In the genomic region with DNA sequence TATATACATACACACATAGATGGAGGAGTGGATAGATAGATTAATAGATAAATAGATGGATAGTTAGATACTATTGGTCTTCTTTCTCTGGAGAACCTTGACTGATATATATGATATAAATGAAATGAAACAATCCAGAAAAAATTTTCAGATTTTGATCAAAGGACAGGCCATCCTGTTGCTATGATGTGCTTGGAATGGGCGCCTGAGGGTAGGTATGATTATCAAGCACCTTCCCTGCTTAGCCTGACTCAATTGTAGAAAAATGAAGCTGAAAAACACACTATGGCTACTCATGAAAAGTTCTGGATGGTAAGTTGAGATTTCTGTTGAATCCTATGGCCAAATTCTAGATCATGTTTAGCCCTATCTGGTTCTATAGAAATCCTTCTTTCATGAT, we compare ENCODE assay signal across 14 cellular contexts.
DNase-seq lines count a peak whose midpoint lies in the region; ATAC-seq and TF ChIP-seq lines count a peak whose summit lies in the region.
"Had no signal": no experiment of that assay in that cellular context is flagged by ENCODE, and none has a peak within 500 bp of the region (broad histone marks: within the 10 kb centered on the region; RNA-seq: fewer than 3 reads in every experiment).

No MANE protein-coding gene starts in this region.

- no peaks in the 10 kb centered on the region for H3K27me3 ChIP-seq in HCT116 (ENCODE audit: insufficient read depth, low read length)
- H3K27me3 ChIP-seq in RWPE2 (ENCODE audit: insufficient read depth, poor library complexity, severe bottlenecking) = no peaks in the 10 kb centered on the region
- H3K27me3 ChIP-seq: BLaER1 treated with 17β-estradiol and CSF1 and Interleukin-3, amounts not matched to agents 10 nM and 100 nM had no signal

- no peak overlapping the region for H3K4me3 ChIP-seq in HCT116 (replicated peaks in 1 of 2; ENCODE audit: low read depth in 1 of 2, low read length in 2 of 2)
- no peak overlapping the region for H3K4me3 ChIP-seq in RWPE2 (ENCODE audit: severe bottlenecking)
- H3K4me3 ChIP-seq: BLaER1 treated with 17β-estradiol and CSF1 and Interleukin-3, amounts not matched to agents 10 nM and 100 nM; GM23338 had no signal

- peak overlapping the region; percentile 77 for H3K4me2 ChIP-seq in HCT116 (ENCODE audit: low read length)
- H3K4me2 ChIP-seq: GM23338 had no signal

- POLR2A ChIA-PET in HCT116 (lab: Charles Lee) = interaction anchor here (1.0 to 1.4 kb wide), 2 partner anchors 14 to 18 kb away, joined by 3 to 4 read pairs; no protein-coding TSS in a partner anchor

- peaks cover 3 to 6% of the 10 kb centered on the region in 2 experiments; a peak in 1 of 4 replicates for H3K9me3 ChIP-seq in HCT116 (ENCODE audit: control insufficient read depth in 1 of 2, insufficient read depth in 1 of 2, low read depth in 1 of 2, low read length in 2 of 2)
- H3K9me3 ChIP-seq in RWPE2 (ENCODE audit: severe bottlenecking) = no peaks in the 10 kb centered on the region

- H3K27me3 Mint-ChIP-seq in type B pancreatic cell (no peaks in the 10 kb centered on the region), HFFc6 (ENCODE audit: insufficient read depth) (no peaks in the 10 kb centered on the region; the same call in none of the 2 replicates)
- H3K27me3 Mint-ChIP-seq: CD4-positive, CD25-positive, alpha-beta regulatory T cell had no signal

- no peaks in the 10 kb centered on the region for H4K20me1 ChIP-seq in HCT116 (ENCODE audit: insufficient read depth)
- H4K20me1 ChIP-seq: BLaER1 treated with 17β-estradiol and CSF1 and Interleukin-3, amounts not matched to agents 10 nM and 100 nM had no signal

- intact Hi-C loops in HCT116 (cut with micrococcal nuclease) = loop anchor here (10.0 kb wide), 2 partner anchors 339 to 809 kb away; no protein-coding TSS in a partner anchor

- H3K4me1 Mint-ChIP-seq in type B pancreatic cell (ENCODE audit: unreplicated experiment) (peaks cover 10% of the 10 kb centered on the region), HFFc6 (ENCODE audit: low read depth) (peaks cover 38% of the 10 kb centered on the region)
- no peaks in the 10 kb centered on the region for H3K4me1 Mint-ChIP-seq in stimulated activated effector memory CD8-positive, alpha-beta T cell treated with anti-CD3 and anti-CD28 coated beads, Interleukin-12 subunit alpha, Interleukin-12 subunit beta, amount 100 ng/mL, for 72 hours
- H3K4me1 Mint-ChIP-seq: CD4-positive, CD25-positive, alpha-beta regulatory T cell had no signal

- H3K4me1 ChIP-seq in HCT116 (ENCODE audit: control insufficient read depth in 1 of 2, insufficient read depth in 2 of 2, low read length in 2 of 2) (peaks cover 40 to 79% of the 10 kb centered on the region in 2 experiments), RWPE2 (ENCODE audit: insufficient read depth, poor library complexity, severe bottlenecking) (peaks cover 34% of the 10 kb centered on the region)

- H2AFZ ChIP-seq in HCT116 (ENCODE audit: low read depth, low read length, poor library complexity, severe bottlenecking) = no peak overlapping the region
- H2AFZ ChIP-seq: GM23338 had no signal

- H3K27ac Mint-ChIP-seq in type B pancreatic cell = peak overlapping the region; percentile 93
- H3K27ac Mint-ChIP-seq in stimulated activated effector memory CD8-positive, alpha-beta T cell treated with anti-CD3 and anti-CD28 coated beads, Interleukin-12 subunit alpha, Interleukin-12 subunit beta, amount 100 ng/mL, for 72 hours = no peak overlapping the region
- H3K27ac Mint-ChIP-seq in HFFc6 = no peak overlapping the region
- H3K27ac Mint-ChIP-seq: CD4-positive, CD25-positive, alpha-beta regulatory T cell; GM23338 had no signal

- DNase-seq in HCT116 (ENCODE audit: low read depth, low spot score) (no peak), RWPE2 (ENCODE audit: low spot score) (no peak), epithelial cell of prostate (ENCODE audit: low read depth, low spot score) (no peak), type B pancreatic cell (ENCODE audit: extremely low spot score, unreplicated experiment) (no peak), HFFc6 (no peak)
- no peak for DNase-seq in stimulated activated effector memory CD8-positive, alpha-beta T cell treated with anti-CD3 and anti-CD28 coated beads, Interleukin-12 subunit alpha, Interleukin-12 subunit beta, amount 100 ng/mL, for 72 hours (ENCODE audit: low spot score in 2 of 2)
- DNase-seq: ACHN; CD4-positive, CD25-positive, alpha-beta regulatory T cell; DMS 273 treated with DMSO at 0.1 percent for 48 hours; H7; KBM-7 had no signal

- H3K36me3 Mint-ChIP-seq in type B pancreatic cell (no peaks in the 10 kb centered on the region), HFFc6 (ENCODE audit: low read depth) (no peaks in the 10 kb centered on the region)
- no peaks in the 10 kb centered on the region for H3K36me3 Mint-ChIP-seq in stimulated activated effector memory CD8-positive, alpha-beta T cell treated with anti-CD3 and anti-CD28 coated beads, Interleukin-12 subunit alpha, Interleukin-12 subunit beta, amount 100 ng/mL, for 72 hours
- H3K36me3 Mint-ChIP-seq: CD4-positive, CD25-positive, alpha-beta regulatory T cell had no signal

- H3K9me3 Mint-ChIP-seq in type B pancreatic cell (no peaks in the 10 kb centered on the region), HFFc6 (no peaks in the 10 kb centered on the region)
- peaks cover 12% of the 10 kb centered on the region for H3K9me3 Mint-ChIP-seq in stimulated activated effector memory CD8-positive, alpha-beta T cell treated with anti-CD3 and anti-CD28 coated beads, Interleukin-12 subunit alpha, Interleukin-12 subunit beta, amount 100 ng/mL, for 72 hours
- H3K9me3 Mint-ChIP-seq: GM23338 had no signal

- H3K27ac ChIP-seq in HCT116 (ENCODE audit: low read depth, low read length) = peak overlapping the region; percentile 80
- H3K27ac ChIP-seq in RWPE2 (ENCODE audit: poor library complexity, severe bottlenecking) = peak overlapping the region; percentile 79
- H3K27ac ChIP-seq in epithelial cell of prostate = peak overlapping the region; percentile 88

- TF ChIP-seq CTCF in HCT116 (IDR thresholded peaks at IDR 0.05 in 2 of 3, conservative IDR thresholded peaks at IDR 0.05 in 1 of 3; ENCODE audit: borderline replicate concordance in 1 of 3, insufficient read depth in 1 of 3, low read depth in 2 of 3, low read length in 2 of 3) = no peak
- no peak for TF ChIP-seq CTCF in RWPE2 (IDR thresholded peaks at IDR 0.05; ENCODE audit: poor library complexity, severe bottlenecking)
- no peak for TF ChIP-seq CTCF in type B pancreatic cell (conservative IDR thresholded peaks at IDR 0.05)
- no peak for TF ChIP-seq CTCF in HFFc6 (IDR thresholded peaks at IDR 0.05)

- no peak for TF ChIP-seq POLR2A in HCT116 (IDR thresholded peaks at IDR 0.05; ENCODE audit: borderline replicate concordance, extremely low read depth, insufficient read depth, insufficient read length)

- H3K9me2 ChIP-seq in HCT116 (ENCODE audit: insufficient read depth) = no peaks in the 10 kb centered on the region; the same call in 1 of the 2 replicates

- RAD21 ChIA-PET in HCT116 (lab: Charles Lee; ENCODE audit: low non-redundant PET in 1 of 2, low total read pairs in 2 of 2, uncharacterized antibody in 2 of 2, unreplicated experiment in 2 of 2) = no interaction called here

- no TSS peak for BruUV-seq in HCT116 (replicated peaks; lab: Mats Ljungman, UMichigan)

- TF ChIP-seq RAD21 in HCT116 (IDR thresholded peaks at IDR 0.05; ENCODE audit: low read depth) = no peak

- H3K36me3 ChIP-seq in HCT116 (ENCODE audit: control insufficient read depth in 1 of 2, insufficient read depth in 2 of 2, low read length in 2 of 2) = 0 out of 4 replicates have a peak, but pooled peaks cover 0 to 9% of the 10 kb centered on the region in 2 experiments
- no peaks in the 10 kb centered on the region for H3K36me3 ChIP-seq in RWPE2 (ENCODE audit: low read depth)
- H3K36me3 ChIP-seq: BLaER1 treated with 17β-estradiol and CSF1 and Interleukin-3, amounts not matched to agents 10 nM and 100 nM had no signal

- H3K4me3 Mint-ChIP-seq in type B pancreatic cell (no peak overlapping the region), HFFc6 (no peak overlapping the region)
- no peak overlapping the region for H3K4me3 Mint-ChIP-seq in stimulated activated effector memory CD8-positive, alpha-beta T cell treated with anti-CD3 and anti-CD28 coated beads, Interleukin-12 subunit alpha, Interleukin-12 subunit beta, amount 100 ng/mL, for 72 hours
- H3K4me3 Mint-ChIP-seq: CD4-positive, CD25-positive, alpha-beta regulatory T cell; GM23338 had no signal

- ATAC-seq in HCT116 (no peak), RWPE2 (ENCODE audit: low read depth) (no peak), GM19463 (IDR thresholded peaks at IDR 0.05; ENCODE audit: unreplicated experiment) (no peak)
- ATAC-seq in stimulated activated effector memory CD8-positive, alpha-beta T cell treated with anti-CD3 and anti-CD28 coated beads, Interleukin-12 subunit alpha, Interleukin-12 subunit beta, amount 100 ng/mL, for 72 hours = no peak
- ATAC-seq: GM23338 had no signal

- CTCF ChIA-PET in HCT116 (lab: Charles Lee) = no interaction called here

- H3K9ac ChIP-seq in HCT116 (ENCODE audit: low read length) = peak overlapping the region; percentile 51; the same call in 1 of the 2 replicates

- no peaks in the 10 kb centered on the region for H3K79me2 ChIP-seq in HCT116 (ENCODE audit: insufficient read depth, low read length)

TF ChIP-seq in HCT116, 20 proteins besides CTCF, POLR2A, EP300 and RAD21 (continues in another document):
- no peak for TF ChIP-seq ZFX (IDR thresholded peaks at IDR 0.05)
- TF ChIP-seq SIN3A (IDR thresholded peaks at IDR 0.05; ENCODE audit: low read depth) = no peak
- no peak for TF ChIP-seq CEBPB (IDR thresholded peaks at IDR 0.05; ENCODE audit: low read depth)
- no peak for TF ChIP-seq TCF7L2 (IDR thresholded peaks at IDR 0.05; ENCODE audit: borderline replicate concordance, extremely low read depth, insufficient read depth, insufficient read length)
- no peak for TF ChIP-seq YY1 (IDR thresholded peaks at IDR 0.05; ENCODE audit: extremely low read depth, insufficient replicate concordance, low read depth, low read length)
- TF ChIP-seq CBX3 (IDR thresholded peaks at IDR 0.05; ENCODE audit: low read depth) = no peak
- no peak for TF ChIP-seq ZNF274 (IDR thresholded peaks at IDR 0.05; ENCODE audit: low read depth, low read length)
- TF ChIP-seq, protein P1, sequence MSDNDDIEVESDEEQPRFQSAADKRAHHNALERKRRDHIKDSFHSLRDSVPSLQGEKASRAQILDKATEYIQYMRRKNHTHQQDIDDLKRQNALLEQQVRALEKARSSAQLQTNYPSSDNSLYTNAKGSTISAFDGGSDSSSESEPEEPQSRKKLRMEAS (IDR thresholded peaks at IDR 0.05) = no peak
- TF ChIP-seq ATF3 (IDR thresholded peaks at IDR 0.05) = no peak
